Comparison of ENCODE assay signal across 18 cellular contexts in the genomic region with DNA sequence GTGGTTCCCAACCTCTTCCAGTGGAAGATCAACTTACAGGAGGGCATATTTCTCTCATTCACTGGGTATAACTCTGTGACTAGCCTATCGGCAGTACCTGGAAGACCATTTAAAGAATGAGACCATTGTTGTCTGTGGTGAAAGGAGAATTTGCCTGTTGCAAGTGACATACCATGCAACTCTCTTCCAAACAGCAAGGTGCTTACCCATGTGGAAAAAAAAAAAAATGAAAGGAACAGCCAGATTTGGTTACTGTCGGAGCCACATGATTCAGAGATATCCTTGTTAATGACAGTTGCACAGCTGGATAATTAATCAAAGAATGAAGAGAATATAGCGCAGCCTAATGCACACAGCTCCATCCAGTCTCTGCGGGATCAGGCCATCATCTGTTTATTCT.
"Had no signal": no experiment of that assay in that cellular context is flagged by ENCODE, and none has a peak within 500 bp of the region (broad histone marks: within the 10 kb centered on the region; RNA-seq: fewer than 3 reads in every experiment).

No MANE protein-coding gene starts in this region.

- ATAC-seq: activated CD8-positive, alpha-beta T cell treated with anti-CD3 and anti-CD28 coated beads for 36 hours; body of pancreas; left colon; lower lobe of right lung; stimulated activated naive CD8-positive, alpha-beta T cell treated with anti-CD3 and anti-CD28 coated beads, Interleukin-15, Interleukin-2, amounts not matched to agents 100 U/mL and 50 U/mL, for 24 hours had no signal

- DNase-seq: activated B cell treated with CpG ODN at 0.5 μM for 24 hours; activated CD4-positive, alpha-beta T cell treated with anti-CD3 and anti-CD28 coated beads for 4 hours; activated CD8-positive, alpha-beta T cell treated with anti-CD3 and anti-CD28 coated beads for 36 hours; activated naive CD4-positive, alpha-beta T cell treated with Interleukin-2 at 50 U/mL for 16 hours; activated T-cell treated with anti-CD3 and anti-CD28 coated beads, Interleukin-2, amount 50 U/mL, for 24 hours; body of pancreas; central memory CD4-positive, alpha-beta T cell; colonic mucosa; foreskin melanocyte; hypothalamus; islet precursor cell; left colon; lower lobe of right lung; stimulated activated naive CD8-positive, alpha-beta T cell treated with anti-CD3 and anti-CD28 coated beads, Interleukin-15, Interleukin-2, amounts not matched to agents 100 U/mL and 50 U/mL, for 24 hours had no signal

- H3K27ac Mint-ChIP-seq: activated B cell treated with CpG ODN at 0.5 μM for 24 hours; activated CD8-positive, alpha-beta T cell treated with anti-CD3 and anti-CD28 coated beads for 36 hours; activated T-cell treated with anti-CD3 and anti-CD28 coated beads, Interleukin-2, amount 50 U/mL, for 24 hours; activated T-helper 2 cell treated with anti-CD3 and anti-CD28 coated beads, Interferon-gamma antibody, Interleukin-2, Interleukin-4, amounts not matched to agents 10 μg/mL and 5 μg/mL and 100 μg/mL, durations not matched to agents 14 hours and 24 hours and 36 hours; mesothelial cell of epicardium; nephron; T-helper 2 cell treated with Interferon-gamma antibody and Interleukin-4, amounts not matched to agents 5 μg/mL and 100 μg/mL, for 36 hours had no signal

- H3K4me1 Mint-ChIP-seq: activated B cell treated with CpG ODN at 0.5 μM for 24 hours had no signal

- H3K36me3 Mint-ChIP-seq: mesothelial cell of epicardium had no signal

- H3K4me3 Mint-ChIP-seq: activated B cell treated with CpG ODN at 0.5 μM for 24 hours; activated CD8-positive, alpha-beta T cell treated with anti-CD3 and anti-CD28 coated beads for 36 hours; activated T-cell treated with anti-CD3 and anti-CD28 coated beads, Interleukin-2, amount 50 U/mL, for 24 hours; mesothelial cell of epicardium; nephron; T-helper 2 cell treated with Interferon-gamma antibody and Interleukin-4, amounts not matched to agents 5 μg/mL and 100 μg/mL, for 36 hours had no signal

- H3K9me3 Mint-ChIP-seq: activated B cell treated with CpG ODN at 0.5 μM for 24 hours; activated CD8-positive, alpha-beta T cell treated with anti-CD3 and anti-CD28 coated beads for 36 hours; activated T-cell treated with anti-CD3 and anti-CD28 coated beads, Interleukin-2, amount 50 U/mL, for 24 hours; activated T-helper 2 cell treated with anti-CD3 and anti-CD28 coated beads, Interferon-gamma antibody, Interleukin-2, Interleukin-4, amounts not matched to agents 10 μg/mL and 5 μg/mL and 100 μg/mL, durations not matched to agents 14 hours and 24 hours and 36 hours; mesothelial cell of epicardium; nephron; T-helper 2 cell treated with Interferon-gamma antibody and Interleukin-4, amounts not matched to agents 5 μg/mL and 100 μg/mL, for 36 hours had no signal
